29 cellular contexts compared by ENCODE assay signal in genomic region chr14:67785270-67786109, GRCh38.
"Had no signal": no experiment of that assay in that cellular context is flagged by ENCODE, and none has a peak within 500 bp of the region (broad histone marks: within the 10 kb centered on the region; RNA-seq: fewer than 3 reads in every experiment).

No MANE protein-coding gene starts in this region.

- H3K27ac Mint-ChIP-seq: immature natural killer cell, natural killer cell had no signal

- H3K27ac ChIP-seq: dorsolateral prefrontal cortex, epithelial cell of prostate, gastroesophageal sphincter, left lung, lower lobe of right lung, ovary, right lobe of liver, testis, tibial artery, upper lobe of left lung, uterus had no signal

- H3K4me1 Mint-ChIP-seq: immature natural killer cell; natural killer cell; stimulated activated effector memory CD8-positive, alpha-beta T cell treated with anti-CD3 and anti-CD28 coated beads, Interleukin-12 subunit alpha, Interleukin-12 subunit beta, amount 100 ng/mL, for 72 hours had no signal

- H3K4me3 Mint-ChIP-seq: immature natural killer cell; natural killer cell; stimulated activated effector memory CD8-positive, alpha-beta T cell treated with anti-CD3 and anti-CD28 coated beads, Interleukin-12 subunit alpha, Interleukin-12 subunit beta, amount 100 ng/mL, for 72 hours had no signal

- H3K4me1 ChIP-seq: gastroesophageal sphincter, left lung, lower lobe of right lung, right lobe of liver, testis, tibial artery, upper lobe of left lung, uterus had no signal

- FAIRE-seq: colon, keratinocyte had no signal

- H3K36me3 ChIP-seq: ovary, uterus had no signal

- DNase-seq: central memory CD4-positive, alpha-beta T cell; dorsolateral prefrontal cortex; effector CD4-positive, alpha-beta T cell; foreskin fibroblast; heart right ventricle; hippocampal formation; immature natural killer cell; left lung; lower lobe of right lung; natural killer cell; occipital lobe; ovary; posterior cingulate gyrus; retina; right lobe of liver; stimulated activated CD4-positive, alpha-beta T cell treated with anti-CD3 and anti-CD28 coated beads, Interleukin-2, amount 100 ng/mL, for 24 hours; stimulated activated CD4-positive, alpha-beta T cell treated with anti-CD3 and anti-CD28 coated beads, Interleukin-4, amount 100 ng/mL, for 24 hours; stimulated activated naive CD4-positive, alpha-beta T cell treated with Interleukin-2 at 50 U/mL for 16 hours; substantia nigra; testis; tibial artery; upper lobe of left lung; uterus had no signal

- ATAC-seq: esophagus mucosa; gastroesophageal sphincter; left lung; lower lobe of right lung; natural killer cell; right lobe of liver; stimulated activated effector memory CD8-positive, alpha-beta T cell treated with anti-CD3 and anti-CD28 coated beads, Interleukin-12 subunit alpha, Interleukin-12 subunit beta, amount 100 ng/mL, for 72 hours had no signal

- H3K4me3 ChIP-seq: dorsolateral prefrontal cortex, gastroesophageal sphincter, heart right ventricle, left lung, lower lobe of right lung, ovary, right lobe of liver, testis, tibial artery, upper lobe of left lung, uterus had no signal

- H3K9me3 Mint-ChIP-seq: immature natural killer cell; natural killer cell; stimulated activated effector memory CD8-positive, alpha-beta T cell treated with anti-CD3 and anti-CD28 coated beads, Interleukin-12 subunit alpha, Interleukin-12 subunit beta, amount 100 ng/mL, for 72 hours had no signal

- H3K9me3 ChIP-seq: gastroesophageal sphincter, heart right ventricle, left lung, lower lobe of right lung, ovary, right lobe of liver, testis, tibial artery, upper lobe of left lung, uterus had no signal

- H3K27me3 ChIP-seq: dorsolateral prefrontal cortex, gastroesophageal sphincter, heart right ventricle, left lung, ovary, right lobe of liver, testis, tibial artery, upper lobe of left lung, uterus had no signal
